In genomic region chr13:46531953-46532352, GRCh38 we compare ENCODE assay signal across 16 cellular contexts. TPM values are rescaled to one million over a fixed set of nuclear protein-coding genes. Genes with fewer than 3 reads are reported as not detected.
A peak's percentile ranks its signal among the peaks of the same experiment; 100 is the strongest.
DNase-seq lines count a peak whose midpoint lies in the region; ATAC-seq and TF ChIP-seq lines count a peak whose summit lies in the region.
"Had no signal": no experiment of that assay in that cellular context is flagged by ENCODE, and none has a peak within 500 bp of the region (broad histone marks: within the 10 kb centered on the region; RNA-seq: fewer than 3 reads in every experiment).

No MANE protein-coding gene starts in this region.

- H3K4me3 ChIP-seq in OCI-LY3 (ENCODE audit: low read length) (no peak overlapping the region), smooth muscle cell (no peak overlapping the region)
- H3K4me3 ChIP-seq: lower lobe of right lung had no signal

- H3K9me3 Mint-ChIP-seq in activated T-cell treated with anti-CD3 and anti-CD28 coated beads, Interleukin-2, amount 50 U/mL, for 24 hours: no peaks in the 10 kb centered on the region

- peaks cover 16% of the 10 kb centered on the region for H3F3A ChIP-seq in smooth muscle cell (ENCODE audit: low read depth)

- peak overlapping the region; percentile 67; the same call in 1 of the 2 replicates for H3K4me2 ChIP-seq in OCI-LY3 (ENCODE audit: low read length)
- H3K4me2 ChIP-seq in smooth muscle cell: peak overlapping the region; percentile 61

- peak overlapping the region; percentile 69 for H3K27ac Mint-ChIP-seq in activated T-cell treated with anti-CD3 and anti-CD28 coated beads, Interleukin-2, amount 50 U/mL, for 24 hours

- DNase-seq in activated T-cell treated with anti-CD3 and anti-CD28 coated beads, Interleukin-2, amount 50 U/mL, for 24 hours: no peak
- DNase-seq in activated T-cell treated with anti-CD3 and anti-CD28 coated beads, Interleukin-2, amount 50 U/mL, for 1 hour: no peak
- DNase-seq in smooth muscle cell (lab: John Stamatoyannopoulos, UW; ENCODE audit: unreplicated experiment) (no peak), posterior cingulate gyrus (no peak), SHP77 (lab: John Stamatoyannopoulos, UW) (no peak), GM10248 (ENCODE audit: extremely low spot score) (no peak)
- DNase-seq: activated CD4-positive, alpha-beta T cell treated with anti-CD3 and anti-CD28 coated beads for 4 hours; activated naive CD4-positive, alpha-beta T cell treated with Interleukin-2 at 50 U/mL for 16 hours; EL; KG1; lower lobe of right lung; NCI-H1417; stimulated activated CD4-positive, alpha-beta T cell treated with anti-CD3 and anti-CD28 coated beads, Interleukin-2, amount 100 ng/mL, for 24 hours had no signal

- no peaks in the 10 kb centered on the region for H4K20me1 ChIP-seq in OCI-LY3 (ENCODE audit: insufficient read depth, low read length)
- no peaks in the 10 kb centered on the region for H4K20me1 ChIP-seq in smooth muscle cell (ENCODE audit: low read depth)

- H2AFZ ChIP-seq in OCI-LY3 (ENCODE audit: low read depth, low read length) (0 out of 2 replicates have a peak overlapping the region, but pooled peaks have one; percentile 29), smooth muscle cell (ENCODE audit: low read depth) (peak overlapping the region; percentile 36)

- H3K4me1 Mint-ChIP-seq in activated T-cell treated with anti-CD3 and anti-CD28 coated beads, Interleukin-2, amount 50 U/mL, for 24 hours (ENCODE audit: low read depth): peaks cover 31% of the 10 kb centered on the region

- H3K36me3 Mint-ChIP-seq in activated T-cell treated with anti-CD3 and anti-CD28 coated beads, Interleukin-2, amount 50 U/mL, for 24 hours (ENCODE audit: low read depth): no peaks in the 10 kb centered on the region

- H3K36me3 ChIP-seq in OCI-LY3 (replicated peaks; ENCODE audit: low read depth, low read length) (no peaks in the 10 kb centered on the region), smooth muscle cell (ENCODE audit: low read depth) (no peaks in the 10 kb centered on the region)
- H3K36me3 ChIP-seq: lower lobe of right lung had no signal

- peaks cover 50% of the 10 kb centered on the region for H3K4me1 ChIP-seq in OCI-LY3 (ENCODE audit: low read length)
- peaks cover 18% of the 10 kb centered on the region for H3K4me1 ChIP-seq in smooth muscle cell (ENCODE audit: low read depth)
- H3K4me1 ChIP-seq: lower lobe of right lung had no signal

- CTCF ChIA-PET in GM10248 (lab: Yijun Ruan, JAX): interaction anchor here (0.9 to 3.8 kb wide), 4 partner anchors 11 to 77 kb away, joined by 3 to 18 read pairs (median 4); no protein-coding TSS in a partner anchor

- TF ChIP-seq CTCF in OCI-LY3 (IDR thresholded peaks at IDR 0.05; ENCODE audit: low read depth, low read length) (no peak), smooth muscle cell (IDR thresholded peaks at IDR 0.05; ENCODE audit: borderline replicate concordance, insufficient read depth, poor library complexity, severe bottlenecking) (no peak), GM10248 (IDR thresholded peaks at IDR 0.05; ENCODE audit: control extremely low read depth, extremely low read depth, low read depth, missing control alignments) (no peak)

- 88% methylated on average over 3 of the region's 3 CpGs for WGBS in smooth muscle cell (ENCODE audit: low lambda C conversion rate)

- H3K27ac ChIP-seq in OCI-LY3 (ENCODE audit: low read length) (peak overlapping the region; percentile 87; the same call in 1 of the 2 replicates), smooth muscle cell (ENCODE audit: low read depth) (peak overlapping the region; percentile 84)
- H3K27ac ChIP-seq: lower lobe of right lung had no signal

- H3K79me2 ChIP-seq in OCI-LY3 (ENCODE audit: low read length): no peaks in the 10 kb centered on the region
- H3K79me2 ChIP-seq in smooth muscle cell (ENCODE audit: low read depth): no peaks in the 10 kb centered on the region

- peak; percentile 67 for ATAC-seq in HG02610 (IDR thresholded peaks at IDR 0.05; ENCODE audit: unreplicated experiment)
- ATAC-seq: lower lobe of right lung, sciatic nerve had no signal

- peaks cover 3% of the 10 kb centered on the region for H3K27me3 Mint-ChIP-seq in activated T-cell treated with anti-CD3 and anti-CD28 coated beads, Interleukin-2, amount 50 U/mL, for 24 hours

- H3K9me3 ChIP-seq in OCI-LY3 (ENCODE audit: insufficient read depth, low read length): no peaks in the 10 kb centered on the region
- no peaks in the 10 kb centered on the region for H3K9me3 ChIP-seq in smooth muscle cell (replicated peaks; ENCODE audit: low read depth)
- H3K9me3 ChIP-seq: lower lobe of right lung had no signal

- no peak overlapping the region for H3K4me3 Mint-ChIP-seq in activated T-cell treated with anti-CD3 and anti-CD28 coated beads, Interleukin-2, amount 50 U/mL, for 24 hours

- POLR2A ChIA-PET in GM10248 (lab: Yijun Ruan, JAX): no interaction called here

- H3K9ac ChIP-seq in OCI-LY3 (ENCODE audit: low read length): no peak overlapping the region
- no peak overlapping the region for H3K9ac ChIP-seq in smooth muscle cell (ENCODE audit: low read depth)

- intact Hi-C loops in posterior cingulate gyrus (cut with DNase I): no loop called here

- H3K27me3 ChIP-seq in OCI-LY3 (ENCODE audit: low read depth, low read length): no peaks in the 10 kb centered on the region
- no peaks in the 10 kb centered on the region for H3K27me3 ChIP-seq in smooth muscle cell (ENCODE audit: low read depth)

RNA-seq across cellular contexts. Expression of gene LRCH1, which starts 21.0 kb away (rescaled TPM):
- total RNA-seq in smooth muscle cell: 15.9 and 27.7 TPM in 2 replicates
- 9.2 and 9.4 TPM in 2 replicates for polyA plus RNA-seq in smooth muscle cell
